ENCODE assay signal across 9 cellular contexts in genomic region chr20:58850693-58851174, GRCh38. TPM values are rescaled to one million over a fixed set of nuclear protein-coding genes. Genes with fewer than 3 reads are reported as not detected.
DNase-seq lines count a peak whose midpoint lies in the region; ATAC-seq and TF ChIP-seq lines count a peak whose summit lies in the region.
"Had no signal": no experiment of that assay in that cellular context is flagged by ENCODE, and none has a peak within 500 bp of the region (broad histone marks: within the 10 kb centered on the region; RNA-seq: fewer than 3 reads in every experiment).

GNAS-AS1 (minus strand) TSS chr20:58850902.

- H3K9me3 ChIP-seq in adipocyte (ENCODE audit: control insufficient read depth, low read length) (no peaks in the 10 kb centered on the region), right cardiac atrium (ENCODE audit: control insufficient read depth, low read length) (no peaks in the 10 kb centered on the region)

- DNase-seq in NCI-H2081 (lab: John Stamatoyannopoulos, UW) = peak; percentile 71 to 83
- DNase-seq in NCI-H2081 treated with DMSO at 0.1 percent for 48 hours (lab: John Stamatoyannopoulos, UW) = no peak
- peak; percentile 88 for DNase-seq in adipocyte (ENCODE audit: low read depth)
- DNase-seq in right cardiac atrium = peak; percentile 87 to 94 (median 94)
- peak; percentile 87 for DNase-seq in sciatic nerve (ENCODE audit: low spot score)
- DNase-seq in LoVo (ENCODE audit: low spot score) = no peak

- intact Hi-C loops in right cardiac atrium (cut with DNase I) = loop anchor here in 1 of 4 donors (10.0 kb wide), 1 partner anchor 616 kb away; no protein-coding TSS in a partner anchor
- intact Hi-C loops in sciatic nerve (cut with DNase I) = loop anchor here (5.0 kb wide), 1 partner anchor 198 kb away; the partner anchor contains the start of gene STX16

- H3K4me1 ChIP-seq in adipocyte (ENCODE audit: control insufficient read depth, insufficient read depth, low read length) (peaks cover 14% of the 10 kb centered on the region), right cardiac atrium (ENCODE audit: control insufficient read depth, insufficient read depth, low read length) (no peaks in the 10 kb centered on the region)

- H3K27me3 ChIP-seq in adipocyte (replicated peaks; ENCODE audit: control insufficient read depth, insufficient read depth, low read length) (peaks cover 18% of the 10 kb centered on the region), right cardiac atrium (ENCODE audit: control insufficient read depth, insufficient read depth) (no peaks in the 10 kb centered on the region)

- H3K4me3 ChIP-seq in adipocyte (ENCODE audit: low read length) (peak within 1 kb of the TSS; percentile 83), right cardiac atrium (ENCODE audit: low read length) (peak within 1 kb of the TSS; percentile 39)

- peak; percentile 87 for ATAC-seq in HG03175 (IDR thresholded peaks at IDR 0.05; ENCODE audit: unreplicated experiment)
- peak; percentile 79 for ATAC-seq in SK-N-SH treated with all-trans-retinoic acid at 6 μM for 48 hours
- ATAC-seq in right cardiac atrium = peak; percentile 80 to 89
- peak; percentile 88 for ATAC-seq in sciatic nerve

- no peaks in the 10 kb centered on the region for H3K36me3 ChIP-seq in adipocyte (ENCODE audit: control insufficient read depth, insufficient read depth, low read length, severe bottlenecking)

- no peak within 1 kb of the TSS for H3K27ac ChIP-seq in right cardiac atrium (ENCODE audit: low read length)
- H3K27ac ChIP-seq: 22Rv1 had no signal

- peak within 1 kb of the TSS; percentile 62 for H3K9ac ChIP-seq in adipocyte (ENCODE audit: low read length)

- 46% methylated on average over 25 of the region's 25 CpGs for WGBS in right cardiac atrium

TF ChIP-seq in SK-N-SH treated with all-trans-retinoic acid at 6 μM for 48 hours, 23 proteins besides CTCF, POLR2A, EP300 and RAD21:
- TF ChIP-seq ARNTL (CRISPR knock-in tag; IDR thresholded peaks at IDR 0.05; ENCODE audit: borderline replicate concordance, low read depth) = no peak

RNA-seq across cellular contexts. Expression of gene GNAS-AS1, which starts in this region (rescaled TPM):
- total RNA-seq in right cardiac atrium = under 1 TPM; 0.42 to 0.74 (median 0.50) TPM
- polyA plus RNA-seq in right cardiac atrium = 0.32 TPM
- total RNA-seq in sciatic nerve = 1.5 TPM

Comparison
In these comparisons a context has a peak if more than half of its experiments do, and no peak if none do; other contexts are left out.
1. DNase-seq: peak in NCI-H2081 (2 of 2), adipocyte (single experiment) and sciatic nerve (single experiment); none in NCI-H2081 treated with DMSO at 0.1 percent for 48 hours (single experiment) and LoVo (single experiment).
2. Peak in DNase-seq, ATAC-seq and H3K4me3 ChIP-seq in right cardiac atrium; RNA of the gene not detected or under 1 TPM.
3. Peak in every context shown above with its lines, with median percentiles within 50 percentile points of each other: ATAC-seq.